In the genomic region with DNA sequence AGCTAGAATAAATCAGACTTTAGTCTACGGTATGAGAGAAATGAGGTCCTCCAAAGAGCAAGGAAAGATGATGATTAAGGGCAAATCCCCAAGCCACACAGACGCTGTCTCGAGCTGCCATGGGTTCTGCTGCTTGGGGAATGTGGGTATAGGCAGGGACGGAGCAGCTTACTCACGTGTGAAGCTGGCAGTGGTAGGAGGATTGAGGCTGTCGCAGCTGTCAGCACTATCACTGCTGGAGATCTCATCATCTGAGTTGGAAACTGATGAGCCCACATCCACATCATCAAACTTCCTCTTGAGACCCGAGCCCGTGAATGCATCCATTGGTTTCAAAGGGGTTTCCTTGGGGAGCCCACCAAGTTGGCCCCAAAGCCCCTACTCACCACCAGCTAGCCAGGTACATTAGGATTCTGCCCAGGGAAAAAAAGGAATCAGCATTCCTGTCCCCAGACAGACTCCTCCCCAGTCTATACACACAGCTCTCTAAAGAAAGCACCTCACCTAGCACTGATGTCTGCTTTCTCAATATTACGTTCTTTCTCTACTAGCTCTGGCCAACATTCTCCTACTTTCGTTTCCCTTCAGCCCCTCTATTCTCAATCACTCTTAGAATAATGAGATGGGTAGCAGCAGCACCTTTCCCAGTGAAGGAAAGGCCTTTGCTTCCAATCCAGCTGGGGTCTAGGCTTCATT, we compare ENCODE assay signal across 13 cellular contexts. TPM values are rescaled to one million over a fixed set of nuclear protein-coding genes. Genes with fewer than 3 reads are reported as not detected.
DNase-seq lines count a peak whose midpoint lies in the region; TF ChIP-seq lines count a peak whose summit lies in the region.
"Had no signal": no experiment of that assay in that cellular context is flagged by ENCODE, and none has a peak within 500 bp of the region (broad histone marks: within the 10 kb centered on the region; RNA-seq: fewer than 3 reads in every experiment).

No MANE protein-coding gene starts in this region.

- CTCF ChIA-PET in mammary epithelial cell (lab: Charles Lee; ENCODE audit: low non-redundant PET) = no interaction called here
- CTCF ChIA-PET in activated CD4-positive, alpha-beta memory T cell treated with anti-CD3 and anti-CD28 coated beads for 36 hours (lab: Charles Lee) = interaction anchor here (0.7 to 1.5 kb wide), 4 partner anchors 22 to 265 kb away, joined by 3 to 5 read pairs (median 4); no protein-coding TSS in a partner anchor

- H3K27ac Mint-ChIP-seq in activated CD4-positive, alpha-beta memory T cell treated with anti-CD3 and anti-CD28 coated beads for 36 hours = peak overlapping the region; percentile 59
- H3K27ac Mint-ChIP-seq in stimulated activated naive CD8-positive, alpha-beta T cell treated with anti-CD3 and anti-CD28 coated beads, Interleukin-15, Interleukin-2, amounts not matched to agents 100 ng/mL and 50 ng/mL, for 24 hours = peak overlapping the region; percentile 60
- H3K27ac Mint-ChIP-seq: activated T-helper 1 cell treated with anti-CD3 and anti-CD28 coated beads, Interleukin-12 subunit alpha, Interleukin-12 subunit beta, Interleukin-2, Interleukin-4 antibody, amounts not matched to agents 30 ng/mL and 10 ng/mL and 1 ng/mL, durations not matched to agents 14 hours and 24 hours and 36 hours had no signal

- no peaks in the 10 kb centered on the region for H4K20me1 ChIP-seq in mammary epithelial cell (ENCODE audit: insufficient read depth, low read length)

- dilution Hi-C loops in mammary epithelial cell (cut with HindIII; ENCODE audit: low sequenced_read_pairs) = no loop called here

- TF ChIP-seq CTCF in breast epithelium (IDR thresholded peaks at IDR 0.05) = no peak
- TF ChIP-seq CTCF in mammary epithelial cell (conservative IDR thresholded peaks at IDR 0.05 in 1 of 2, IDR thresholded peaks at IDR 0.05 in 1 of 2; ENCODE audit: extremely low read depth in 1 of 2, insufficient read depth in 1 of 2, low read depth in 1 of 2, low read length in 2 of 2) = no peak

- no peak overlapping the region for H2AFZ ChIP-seq in mammary epithelial cell (ENCODE audit: low read depth, low read length)
- H2AFZ ChIP-seq: PC-9 had no signal

- POLR2A ChIA-PET in activated CD4-positive, alpha-beta memory T cell treated with anti-CD3 and anti-CD28 coated beads for 36 hours (lab: Charles Lee) = interaction anchor here (1.4 kb wide), 1 partner anchor 50 kb away, joined by 3 read pairs; the partner anchor contains the start of gene SLC11A2

- peaks cover 18% of the 10 kb centered on the region for H3K36me3 Mint-ChIP-seq in activated CD4-positive, alpha-beta memory T cell treated with anti-CD3 and anti-CD28 coated beads for 36 hours
- H3K36me3 Mint-ChIP-seq in stimulated activated naive CD8-positive, alpha-beta T cell treated with anti-CD3 and anti-CD28 coated beads, Interleukin-15, Interleukin-2, amounts not matched to agents 100 ng/mL and 50 ng/mL, for 24 hours (ENCODE audit: low read depth) = peaks cover 22% of the 10 kb centered on the region

- BruUV-seq in mammary epithelial cell (replicated peaks; lab: Mats Ljungman, UMichigan) = no TSS peak

- no peak overlapping the region for H2AK5ac ChIP-seq in mesendoderm (ENCODE audit: low read length)

- H3K9ac ChIP-seq in mammary epithelial cell (ENCODE audit: insufficient read depth, low read length) = no peak overlapping the region
- H3K9ac ChIP-seq in mesendoderm (ENCODE audit: low read length) = no peak overlapping the region

- peak overlapping the region; percentile 17 to 32 for H3K27ac ChIP-seq in breast epithelium
- no peak overlapping the region for H3K27ac ChIP-seq in mammary epithelial cell (ENCODE audit: insufficient read depth, low read depth, low read length)
- no peak overlapping the region for H3K27ac ChIP-seq in mesendoderm (ENCODE audit: low read depth, low read length)
- H3K27ac ChIP-seq: PC-9 had no signal

- no peak overlapping the region for H2BK120ac ChIP-seq in mesendoderm (ENCODE audit: low read depth, low read length)

- no peak overlapping the region for H4K5ac ChIP-seq in mesendoderm (ENCODE audit: low read length)

- H3K9me3 ChIP-seq in breast epithelium (no peaks in the 10 kb centered on the region), mammary epithelial cell (replicated peaks; ENCODE audit: insufficient read depth, low read length) (no peaks in the 10 kb centered on the region)

- H3K4ac ChIP-seq in mesendoderm (ENCODE audit: low read depth, low read length) = no peak overlapping the region

- DNase-seq in breast epithelium (ENCODE audit: low spot score in 2 of 2) (no peak), mammary epithelial cell (no peak), mesendoderm (no peak), AG20443 (ENCODE audit: low spot score) (no peak), mucosa of gallbladder (ENCODE audit: low spot score) (no peak), OCI-M1 (lab: John Stamatoyannopoulos, UW) (no peak)
- peak; percentile 44 for DNase-seq in activated CD4-positive, alpha-beta memory T cell treated with anti-CD3 and anti-CD28 coated beads for 36 hours
- DNase-seq: AML-193, cerebellar nuclear complex, NCI-H2107, PC-9 had no signal

- H3K9me3 Mint-ChIP-seq in activated CD4-positive, alpha-beta memory T cell treated with anti-CD3 and anti-CD28 coated beads for 36 hours = no peaks in the 10 kb centered on the region
- no peaks in the 10 kb centered on the region for H3K9me3 Mint-ChIP-seq in stimulated activated naive CD8-positive, alpha-beta T cell treated with anti-CD3 and anti-CD28 coated beads, Interleukin-15, Interleukin-2, amounts not matched to agents 100 ng/mL and 50 ng/mL, for 24 hours
- H3K9me3 Mint-ChIP-seq: activated T-helper 1 cell treated with anti-CD3 and anti-CD28 coated beads, Interleukin-12 subunit alpha, Interleukin-12 subunit beta, Interleukin-2, Interleukin-4 antibody, amounts not matched to agents 30 ng/mL and 10 ng/mL and 1 ng/mL, durations not matched to agents 14 hours and 24 hours and 36 hours had no signal

- peaks cover 32% of the 10 kb centered on the region for H3K4me1 Mint-ChIP-seq in activated CD4-positive, alpha-beta memory T cell treated with anti-CD3 and anti-CD28 coated beads for 36 hours (ENCODE audit: low read depth)
- H3K4me1 Mint-ChIP-seq in stimulated activated naive CD8-positive, alpha-beta T cell treated with anti-CD3 and anti-CD28 coated beads, Interleukin-15, Interleukin-2, amounts not matched to agents 100 ng/mL and 50 ng/mL, for 24 hours (ENCODE audit: low read depth) = peaks cover 28% of the 10 kb centered on the region

- peaks cover 14% of the 10 kb centered on the region for H3K79me1 ChIP-seq in mesendoderm (ENCODE audit: low read length)

- no peak overlapping the region for H3K4me3 Mint-ChIP-seq in activated CD4-positive, alpha-beta memory T cell treated with anti-CD3 and anti-CD28 coated beads for 36 hours
- H3K4me3 Mint-ChIP-seq in stimulated activated naive CD8-positive, alpha-beta T cell treated with anti-CD3 and anti-CD28 coated beads, Interleukin-15, Interleukin-2, amounts not matched to agents 100 ng/mL and 50 ng/mL, for 24 hours = no peak overlapping the region
- H3K4me3 Mint-ChIP-seq: activated T-helper 1 cell treated with anti-CD3 and anti-CD28 coated beads, Interleukin-12 subunit alpha, Interleukin-12 subunit beta, Interleukin-2, Interleukin-4 antibody, amounts not matched to agents 30 ng/mL and 10 ng/mL and 1 ng/mL, durations not matched to agents 14 hours and 24 hours and 36 hours had no signal

- intact Hi-C loops in breast epithelium (cut with DNase I; ENCODE audit: low total_unique reads) = no loop called here
- intact Hi-C loops in mammary epithelial cell (cut with micrococcal nuclease) = no loop called here
- intact Hi-C loops in activated CD4-positive, alpha-beta memory T cell treated with anti-CD3 and anti-CD28 coated beads for 36 hours (cut with micrococcal nuclease) = no loop called here

- H3K23ac ChIP-seq in mesendoderm (ENCODE audit: low read length) = no peak overlapping the region

- H3K4me1 ChIP-seq in breast epithelium (no peaks in the 10 kb centered on the region), mammary epithelial cell (ENCODE audit: insufficient read depth, low read length) (no peaks in the 10 kb centered on the region), mesendoderm (ENCODE audit: control insufficient read depth, low read depth, low read length) (no peaks in the 10 kb centered on the region)

- no peak for TF ChIP-seq POLR2A in breast epithelium (IDR thresholded peaks at IDR 0.05)

- H3K4me3 ChIP-seq in breast epithelium (no peak overlapping the region), mammary epithelial cell (replicated peaks in 1 of 3; ENCODE audit: insufficient read depth in 1 of 3, low read depth in 2 of 3, low read length in 3 of 3) (no peak overlapping the region), mesendoderm (ENCODE audit: low read length) (no peak overlapping the region)
- H3K4me3 ChIP-seq: PC-9 had no signal

- no peaks in the 10 kb centered on the region for H3K27me3 Mint-ChIP-seq in activated CD4-positive, alpha-beta memory T cell treated with anti-CD3 and anti-CD28 coated beads for 36 hours
- no peaks in the 10 kb centered on the region for H3K27me3 Mint-ChIP-seq in stimulated activated naive CD8-positive, alpha-beta T cell treated with anti-CD3 and anti-CD28 coated beads, Interleukin-15, Interleukin-2, amounts not matched to agents 100 ng/mL and 50 ng/mL, for 24 hours

- WGBS in mammary epithelial cell (ENCODE audit: low coverage, missing lambda C conversion rate) = 87% methylated on average over 10 of the region's 10 CpGs
- WGBS in mesendoderm (ENCODE audit: extremely low coverage, insufficient coverage, low lambda C conversion rate) = no CpG with 5 or more reads among the region's 10 CpGs

- no peak overlapping the region for H4K8ac ChIP-seq in mesendoderm (ENCODE audit: low read depth, low read length)

- no peak overlapping the region for H2BK5ac ChIP-seq in mesendoderm (ENCODE audit: low read length)

- H3K56ac ChIP-seq in mesendoderm (ENCODE audit: low read length) = peak overlapping the region; percentile 7

- in situ Hi-C loops in mammary epithelial cell (cut with MboI; ENCODE audit: low sequenced_read_pairs in 2 of 2) = loop anchor here in 1 of 2 donors (25.0 kb wide), 1 partner anchor 261 kb away; the partner anchor contains the start of gene CELA1

- H3K36me3 ChIP-seq in breast epithelium (no peaks in the 10 kb centered on the region), mammary epithelial cell (ENCODE audit: insufficient read depth, low read length) (peaks cover 9% of the 10 kb centered on the region), mesendoderm (ENCODE audit: control insufficient read depth, insufficient read depth, low read length) (peaks cover 5% of the 10 kb centered on the region)

- no peaks in the 10 kb centered on the region for H3K27me3 ChIP-seq in breast epithelium
- no peaks in the 10 kb centered on the region for H3K27me3 ChIP-seq in mammary epithelial cell (ENCODE audit: insufficient read depth, low read length)
- H3K27me3 ChIP-seq in mesendoderm (ENCODE audit: insufficient read depth, low read length, poor library complexity) = no peaks in the 10 kb centered on the region

- peaks cover 45% of the 10 kb centered on the region for H3K79me2 ChIP-seq in mammary epithelial cell (ENCODE audit: insufficient read depth, low read length)
- H3K79me2 ChIP-seq in mesendoderm (ENCODE audit: control insufficient read depth, insufficient read depth, low read length) = peaks cover 28% of the 10 kb centered on the region

- no peak overlapping the region for H3K18ac ChIP-seq in mesendoderm (ENCODE audit: low read length)

- no peak overlapping the region for H2BK15ac ChIP-seq in mesendoderm (replicated peaks; ENCODE audit: low read depth)

- H3K4me2 ChIP-seq in mammary epithelial cell (ENCODE audit: insufficient read depth, low read depth, low read length) (no peak overlapping the region), mesendoderm (ENCODE audit: low read length) (no peak overlapping the region)
- H3K4me2 ChIP-seq: PC-9 had no signal

RNA-seq across cellular contexts. Expression of gene CSRNP2, which starts 7.0 kb away (rescaled TPM):
- total RNA-seq in breast epithelium = 10 to 100 TPM; 20.2 to 37.3 (median 35.7) TPM
- 10 to 100 TPM; 40.1 to 53.3 TPM for total RNA-seq in mammary epithelial cell
- 13.2 TPM for polyA plus RNA-seq in mammary epithelial cell
- 9.0 TPM for polyA minus RNA-seq in mammary epithelial cell
- total RNA-seq in activated CD4-positive, alpha-beta memory T cell treated with anti-CD3 and anti-CD28 coated beads for 36 hours = 10 to 100 TPM; 19.2 to 20.2 TPM
- 15.0 TPM for polyA plus RNA-seq in mesendoderm (2013, experiment 1 of 2)
- polyA plus RNA-seq in mesendoderm (2013, experiment 2 of 2) = 14.9 TPM
- 32.5 TPM for total RNA-seq in mucosa of gallbladder

RNA-seq across cellular contexts. Expression of gene LETMD1, which starts 28.3 kb away (rescaled TPM):
- total RNA-seq in breast epithelium (10 to 100 TPM; 63.6 to 92.0 (median 82.1) TPM), mammary epithelial cell (10 to 100 TPM; 40.8 to 54.9 TPM), mucosa of gallbladder (64.0 TPM)
- 34.7 TPM for polyA plus RNA-seq in mammary epithelial cell
- 54.0 TPM for polyA minus RNA-seq in mammary epithelial cell
- 10 to 100 TPM; 79.8 to 84.0 TPM for total RNA-seq in activated CD4-positive, alpha-beta memory T cell treated with anti-CD3 and anti-CD28 coated beads for 36 hours
- 16.8 TPM for polyA plus RNA-seq in mesendoderm (2013, experiment 1 of 2)
- polyA plus RNA-seq in mesendoderm (2013, experiment 2 of 2) = 17.1 TPM

RNA-seq across cellular contexts. Expression of gene SLC11A2, which starts 50.2 kb away (rescaled TPM):
- 100 to 1,000 TPM in 1 of 3 donors, 10 to 100 TPM in 2; 52.2 to 103 (median 91.0) TPM for total RNA-seq in breast epithelium
- 10 to 100 TPM; 42.5 to 56.3 TPM for total RNA-seq in mammary epithelial cell
- 23.9 TPM for polyA plus RNA-seq in mammary epithelial cell
- polyA minus RNA-seq in mammary epithelial cell = 143 TPM
- total RNA-seq in activated CD4-positive, alpha-beta memory T cell treated with anti-CD3 and anti-CD28 coated beads for 36 hours = 10 to 100 TPM; 41.4 to 41.6 TPM
- 25.6 TPM for polyA plus RNA-seq in mesendoderm (2013, experiment 1 of 2)
- 24.3 TPM for polyA plus RNA-seq in mesendoderm (2013, experiment 2 of 2)
- total RNA-seq in mucosa of gallbladder = 56.1 TPM

Comparison
In these comparisons a context has a peak if more than half of its experiments do, and no peak if none do; other contexts are left out.
1. H3K27ac ChIP-seq: peak in breast epithelium (2 of 2); none in mammary epithelial cell (single experiment) and mesendoderm (single experiment).